ENCODE assay signal across 16 cellular contexts in genomic region chr18:21052385-21052784, GRCh38.
"Had no signal": no experiment of that assay in that cellular context is flagged by ENCODE, and none has a peak within 500 bp of the region (broad histone marks: within the 10 kb centered on the region; RNA-seq: fewer than 3 reads in every experiment).

No MANE protein-coding gene starts in this region.

- H3K36me3 ChIP-seq: uterus, WERI-Rb-1 had no signal

- H3K27me3 Mint-ChIP-seq: activated T-helper 17 cell treated with anti-CD3 and anti-CD28 coated beads, Interleukin-2, amount 50 U/mL, for 72 hours; naive B cell; stimulated activated naive B cell treated with anti-CD40 and anti-IgM and Interleukin-4, amounts not matched to agents 10 μg/mL and 1 μg/mL and 100 μg/mL, for 72 hours had no signal

- DNase-seq: activated CD4-positive, alpha-beta T cell treated with anti-CD3 and anti-CD28 coated beads, Interleukin-2, amount 50 U/mL, for 48 hours; activated naive CD4-positive, alpha-beta T cell treated with anti-CD3 and anti-CD28 coated beads for 36 hours; cortex of kidney; effector CD8-positive, alpha-beta T cell; heart left ventricle; lower lobe of right lung; naive B cell; stimulated activated CD4-positive, alpha-beta T cell treated with anti-CD3 and anti-CD28 coated beads, Interleukin-15, amount 100 ng/mL, for 24 hours; stimulated activated CD4-positive, alpha-beta T cell treated with anti-CD3 and anti-CD28 coated beads, Interleukin-4, amount 100 ng/mL, for 1 hour; stimulated activated naive B cell treated with anti-CD40 and anti-IgM and Interleukin-4, amounts not matched to agents 10 μg/mL and 1 μg/mL and 100 μg/mL, for 72 hours; uterus; WERI-Rb-1 had no signal

- H3K4me3 ChIP-seq: heart left ventricle, lower lobe of right lung, tibial nerve, uterus had no signal

- H3K9ac ChIP-seq: parathyroid adenoma had no signal

- ATAC-seq: activated T-helper 17 cell treated with anti-CD3 and anti-CD28 coated beads, Interleukin-2, amount 50 U/mL, for 72 hours; stimulated activated naive B cell treated with anti-CD40 and anti-IgM and Interleukin-4, amounts not matched to agents 10 μg/mL and 1 μg/mL and 100 μg/mL, for 72 hours had no signal

- H3K36me3 Mint-ChIP-seq: naive B cell had no signal

- H3K27ac ChIP-seq: parathyroid adenoma, WERI-Rb-1 had no signal

- H3K4me3 Mint-ChIP-seq: activated naive CD4-positive, alpha-beta T cell treated with anti-CD3 and anti-CD28 coated beads for 36 hours; activated T-helper 17 cell treated with anti-CD3 and anti-CD28 coated beads, Interleukin-2, amount 50 U/mL, for 72 hours; naive B cell; stimulated activated naive B cell treated with anti-CD40 and anti-IgM and Interleukin-4, amounts not matched to agents 10 μg/mL and 1 μg/mL and 100 μg/mL, for 72 hours; T-helper 1 cell treated with Interleukin-12 subunit alpha and Interleukin-12 subunit beta and Interleukin-4 antibody, amounts not matched to agents 30 μg/mL and 1 μg/mL, for 36 hours had no signal

- H3K9me3 ChIP-seq: heart left ventricle, lower lobe of right lung, tibial nerve, uterus had no signal

- H3K9me3 Mint-ChIP-seq: activated naive CD4-positive, alpha-beta T cell treated with anti-CD3 and anti-CD28 coated beads for 36 hours; activated T-helper 17 cell treated with anti-CD3 and anti-CD28 coated beads, Interleukin-2, amount 50 U/mL, for 72 hours; naive B cell; stimulated activated naive B cell treated with anti-CD40 and anti-IgM and Interleukin-4, amounts not matched to agents 10 μg/mL and 1 μg/mL and 100 μg/mL, for 72 hours; T-helper 1 cell treated with Interleukin-12 subunit alpha and Interleukin-12 subunit beta and Interleukin-4 antibody, amounts not matched to agents 30 μg/mL and 1 μg/mL, for 36 hours had no signal

- H2AFZ ChIP-seq: parathyroid adenoma had no signal

- H3K27ac Mint-ChIP-seq: activated naive CD4-positive, alpha-beta T cell treated with anti-CD3 and anti-CD28 coated beads for 36 hours; stimulated activated naive B cell treated with anti-CD40 and anti-IgM and Interleukin-4, amounts not matched to agents 10 μg/mL and 1 μg/mL and 100 μg/mL, for 72 hours; T-helper 1 cell treated with Interleukin-12 subunit alpha and Interleukin-12 subunit beta and Interleukin-4 antibody, amounts not matched to agents 30 μg/mL and 1 μg/mL, for 36 hours had no signal

- H3K27me3 ChIP-seq: heart left ventricle, tibial nerve, uterus had no signal
